Comparison of ENCODE assay signal across 33 cellular contexts in genomic region chr14:34270361-34270760, GRCh38.
"Had no signal": no experiment of that assay in that cellular context is flagged by ENCODE, and none has a peak within 500 bp of the region (broad histone marks: within the 10 kb centered on the region; RNA-seq: fewer than 3 reads in every experiment).

No MANE protein-coding gene starts in this region.

- H3K27ac ChIP-seq: brain microvascular endothelial cell, cardiac muscle cell, PC-9, VCaP had no signal

- H3K9me3 ChIP-seq: MG63 had no signal

- H3K36me3 ChIP-seq: brain microvascular endothelial cell, cardiac muscle cell, MG63 had no signal

- DNase-seq: activated B cell treated with CpG ODN at 0.5 μM for 24 hours; activated CD4-positive, alpha-beta memory T cell treated with anti-CD3 and anti-CD28 coated beads for 36 hours; activated CD4-positive, alpha-beta T cell treated with anti-CD3 and anti-CD28 coated beads for 4 hours; activated CD4-positive, alpha-beta T cell treated with anti-CD3 and anti-CD28 coated beads, Interleukin-2, amount 50 U/mL, for 1 hour; activated CD4-positive, CD25-positive, alpha-beta regulatory T cell treated with anti-CD3 and anti-CD28 coated beads, Interleukin-2, amount 50 U/mL, for 72 hours; activated CD8-positive, alpha-beta memory T cell treated with anti-CD3 and anti-CD28 coated beads, Interleukin-2, amount 50 U/mL, for 4 hours; activated gamma-delta T cell treated with Interleukin-2 at 50 U/mL for 16 hours; activated naive CD4-positive, alpha-beta T cell treated with anti-CD3 and anti-CD28 coated beads, Interleukin-2, amount 10 ng/mL, durations not matched to agents 7 days and 5 days; activated naive CD8-positive, alpha-beta T cell treated with anti-CD3 and anti-CD28 coated beads, Interleukin-2, amount 50 U/mL, for 24 hours; activated T-cell treated with anti-CD3 and anti-CD28 coated beads for 4 hours; activated T-cell treated with anti-CD3 and anti-CD28 coated beads, Interleukin-2, amount 50 U/mL, for 4 hours; brain microvascular endothelial cell; Karpas-422; KBM-7; MG63; MV-4-11; NCI-H1092; NCI-H1436 treated with DMSO at 0.1 percent for 48 hours; NCI-H1694 treated with DMSO at 0.1 percent for 48 hours; NCI-H2029; NCI-H2107; NCI-H2171; NCI-H446; NCI-H510A treated with DMSO at 0.1 percent for 48 hours; NK-92 treated with Interleukin-12 subunit alpha and Interleukin-12 subunit beta, amount 100 ng/mL, for 24 hours; PC-9; Right ventricle myocardium superior; SW 1271; T-helper 1 cell; T-helper 2 cell; T-helper 9 cell had no signal

- H3K4me3 ChIP-seq: cardiac muscle cell, MG63, PC-9 had no signal

- H3K27me3 ChIP-seq: brain microvascular endothelial cell, cardiac muscle cell, MG63 had no signal
